Comparison of ENCODE assay signal across 11 cellular contexts in genomic region chr17:1606352-1606985, GRCh38. TPM values are rescaled to one million over a fixed set of nuclear protein-coding genes. Genes with fewer than 3 reads are reported as not detected.
DNase-seq lines count a peak whose midpoint lies in the region; ATAC-seq and TF ChIP-seq lines count a peak whose summit lies in the region.
"Had no signal": no experiment of that assay in that cellular context is flagged by ENCODE, and none has a peak within 500 bp of the region (broad histone marks: within the 10 kb centered on the region; RNA-seq: fewer than 3 reads in every experiment).

No MANE protein-coding gene starts in this region.

- peak; percentile 32 for ATAC-seq in GM18868 (IDR thresholded peaks at IDR 0.05; ENCODE audit: unreplicated experiment)
- no peak for ATAC-seq in HG02678 (IDR thresholded peaks at IDR 0.05; ENCODE audit: unreplicated experiment)

- no peaks in the 10 kb centered on the region for H3K9me2 ChIP-seq in MM.1S (replicated peaks; ENCODE audit: insufficient read depth, low read length)

- peak overlapping the region in 5 of 10 experiments; percentile 5 to 33 (median 22); a peak in 6 of 20 replicates for H3K4me3 ChIP-seq in BLaER1 treated with 17β-estradiol and CSF1 and Interleukin-3, amounts not matched to agents 10 nM and 100 nM
- no peak overlapping the region for H3K4me3 ChIP-seq in MM.1S (ENCODE audit: low read length)
- H3K4me3 ChIP-seq: cardiac muscle cell had no signal

- no peaks in the 10 kb centered on the region for H3K79me2 ChIP-seq in MM.1S (ENCODE audit: low read length)

- H3K4me3 Mint-ChIP-seq in nephron progenitor cell (no peak overlapping the region), MCF 10A (ENCODE audit: unreplicated experiment) (no peak overlapping the region)

- H3K4me1 ChIP-seq in BLaER1 treated with 17β-estradiol and CSF1 and Interleukin-3, amounts not matched to agents 10 nM and 100 nM, result peaks cover 39 to 82% (median 63%) of the 10 kb centered on the region in 10 experiments
- no peaks in the 10 kb centered on the region for H3K4me1 ChIP-seq in MM.1S (ENCODE audit: low read length)

- H3K36me3 Mint-ChIP-seq in nephron progenitor cell (ENCODE audit: low read depth) (peaks cover 4% of the 10 kb centered on the region), MCF 10A (ENCODE audit: insufficient read depth, unreplicated experiment) (no peaks in the 10 kb centered on the region)

- H3K27me3 Mint-ChIP-seq in nephron progenitor cell (ENCODE audit: low read depth, poor library complexity), result peaks cover 2% of the 10 kb centered on the region
- no peaks in the 10 kb centered on the region for H3K27me3 Mint-ChIP-seq in MCF 10A (ENCODE audit: insufficient read depth, unreplicated experiment)

- H3K27ac ChIP-seq in BLaER1 treated with 17β-estradiol and CSF1 and Interleukin-3, amounts not matched to agents 10 nM and 100 nM, result peak overlapping the region; percentile 79 to 99 (median 90)
- H3K27ac ChIP-seq in angular gyrus (ENCODE audit: low read depth, low read length) (peak overlapping the region; percentile 29), MM.1S (ENCODE audit: low read length) (no peak overlapping the region)
- H3K27ac ChIP-seq: cardiac muscle cell, VCaP had no signal

- POLR2A ChIA-PET in MCF 10A (lab: Yijun Ruan, JAX), result no interaction called here

- intact Hi-C loops in MCF 10A (cut with micrococcal nuclease), result no loop called here

- H3K9me3 ChIP-seq in BLaER1 treated with 17β-estradiol and CSF1 and Interleukin-3, amounts not matched to agents 10 nM and 100 nM (replicated peaks in 1 of 11), result peaks cover 8 to 35% (median 17%) of the 10 kb centered on the region in 11 experiments
- H3K9me3 ChIP-seq in MM.1S (replicated peaks; ENCODE audit: insufficient read depth, low read length), result no peaks in the 10 kb centered on the region

- peaks cover 7% of the 10 kb centered on the region for H3K9me3 Mint-ChIP-seq in nephron progenitor cell
- no peaks in the 10 kb centered on the region for H3K9me3 Mint-ChIP-seq in MCF 10A (ENCODE audit: unreplicated experiment)

- TF ChIP-seq CTCF in nephron progenitor cell (IDR thresholded peaks at IDR 0.05) (no peak), MCF 10A (IDR thresholded peaks at IDR 0.05; ENCODE audit: unreplicated experiment) (no peak), MM.1S (IDR thresholded peaks at IDR 0.05; ENCODE audit: low read length) (no peak)

- H4K20me1 ChIP-seq in BLaER1 treated with 17β-estradiol and CSF1 and Interleukin-3, amounts not matched to agents 10 nM and 100 nM, result peaks cover 0 to 5% (median 0%) of the 10 kb centered on the region in 11 experiments; a peak in 1 of 22 replicates
- no peaks in the 10 kb centered on the region for H4K20me1 ChIP-seq in MM.1S (ENCODE audit: insufficient read depth, low read length)

- H3K4me1 Mint-ChIP-seq in nephron progenitor cell, result peaks cover 43% of the 10 kb centered on the region
- no peaks in the 10 kb centered on the region for H3K4me1 Mint-ChIP-seq in MCF 10A (ENCODE audit: insufficient read depth, unreplicated experiment)

- no peak overlapping the region for H2AFZ ChIP-seq in MM.1S (ENCODE audit: low read length)

- no peak overlapping the region for H3K27ac Mint-ChIP-seq in nephron progenitor cell
- H3K27ac Mint-ChIP-seq in MCF 10A (ENCODE audit: low read depth, unreplicated experiment), result no peak overlapping the region

- peak overlapping the region; percentile 66 to 97 (median 89) for H3K4me2 ChIP-seq in BLaER1 treated with 17β-estradiol and CSF1 and Interleukin-3, amounts not matched to agents 10 nM and 100 nM
- H3K4me2 ChIP-seq in MM.1S (ENCODE audit: low read depth, low read length), result no peak overlapping the region

- CTCF ChIA-PET in MCF 10A (lab: Yijun Ruan, JAX), result interaction anchor here (1.0 to 1.1 kb wide), 2 partner anchors 11 to 45 kb away, joined by 3 to 4 read pairs; no protein-coding TSS in a partner anchor

- BruUV-seq in MCF 10A (replicated peaks; lab: Mats Ljungman, UMichigan), result no TSS peak

- peak overlapping the region; percentile 67 to 92 (median 78) for H3K9ac ChIP-seq in BLaER1 treated with 17β-estradiol and CSF1 and Interleukin-3, amounts not matched to agents 10 nM and 100 nM
- H3K9ac ChIP-seq in MM.1S (ENCODE audit: low read length), result no peak overlapping the region

- H3F3A ChIP-seq in MM.1S (ENCODE audit: insufficient read depth, low read length), result no peaks in the 10 kb centered on the region

- peak; percentile 30 for DNase-seq in nephron progenitor cell
- DNase-seq in MCF 10A (ENCODE audit: unreplicated experiment), result no peak
- DNase-seq in MM.1S, result no peak
- DNase-seq in cerebellum (ENCODE audit: low spot score), result no peak
- DNase-seq: NCI-H748 treated with DMSO at 0.1 percent for 48 hours had no signal

- H3K36me3 ChIP-seq in BLaER1 treated with 17β-estradiol and CSF1 and Interleukin-3, amounts not matched to agents 10 nM and 100 nM, result peaks cover 9 to 89% (median 73%) of the 10 kb centered on the region in 11 experiments
- no peaks in the 10 kb centered on the region; the same call in 1 of the 2 replicates for H3K36me3 ChIP-seq in MM.1S (replicated peaks; ENCODE audit: insufficient read depth, low read length)
- H3K36me3 ChIP-seq: cardiac muscle cell had no signal

- H3K27me3 ChIP-seq in BLaER1 treated with 17β-estradiol and CSF1 and Interleukin-3, amounts not matched to agents 10 nM and 100 nM, result no peaks in the 10 kb centered on the region; a peak in 1 of 22 replicates
- H3K27me3 ChIP-seq in MM.1S (replicated peaks; ENCODE audit: insufficient read depth, low read length), result no peaks in the 10 kb centered on the region
- H3K27me3 ChIP-seq: cardiac muscle cell had no signal

RNA-seq across cellular contexts. Expression of gene SLC43A2, which starts 22.2 kb away (rescaled TPM):
- 3.1 and 5.6 TPM in 2 replicates for total RNA-seq in MCF 10A (2022)
- 18.0 TPM for total RNA-seq in cerebellum

RNA-seq across cellular contexts. Expression of gene SCARF1, which starts 39.1 kb away (rescaled TPM):
- total RNA-seq in MCF 10A (2022) (0.40 and 0.47 TPM in 2 replicates), cerebellum (3.4 TPM)

RNA-seq across cellular contexts. Expression of gene RILP, which starts 43.2 kb away (rescaled TPM):
- total RNA-seq in MCF 10A (2022), result 1.6 and 2.6 TPM in 2 replicates
- 2.4 TPM for total RNA-seq in cerebellum

RNA-seq across cellular contexts. Expression of gene PITPNA, which starts 43.9 kb away (rescaled TPM):
- 79.6 and 99.8 TPM in 2 replicates for total RNA-seq in MCF 10A (2022)
- 22.9 TPM for total RNA-seq in cerebellum
